Comparison of ENCODE assay signal across 9 cellular contexts in the genomic region with DNA sequence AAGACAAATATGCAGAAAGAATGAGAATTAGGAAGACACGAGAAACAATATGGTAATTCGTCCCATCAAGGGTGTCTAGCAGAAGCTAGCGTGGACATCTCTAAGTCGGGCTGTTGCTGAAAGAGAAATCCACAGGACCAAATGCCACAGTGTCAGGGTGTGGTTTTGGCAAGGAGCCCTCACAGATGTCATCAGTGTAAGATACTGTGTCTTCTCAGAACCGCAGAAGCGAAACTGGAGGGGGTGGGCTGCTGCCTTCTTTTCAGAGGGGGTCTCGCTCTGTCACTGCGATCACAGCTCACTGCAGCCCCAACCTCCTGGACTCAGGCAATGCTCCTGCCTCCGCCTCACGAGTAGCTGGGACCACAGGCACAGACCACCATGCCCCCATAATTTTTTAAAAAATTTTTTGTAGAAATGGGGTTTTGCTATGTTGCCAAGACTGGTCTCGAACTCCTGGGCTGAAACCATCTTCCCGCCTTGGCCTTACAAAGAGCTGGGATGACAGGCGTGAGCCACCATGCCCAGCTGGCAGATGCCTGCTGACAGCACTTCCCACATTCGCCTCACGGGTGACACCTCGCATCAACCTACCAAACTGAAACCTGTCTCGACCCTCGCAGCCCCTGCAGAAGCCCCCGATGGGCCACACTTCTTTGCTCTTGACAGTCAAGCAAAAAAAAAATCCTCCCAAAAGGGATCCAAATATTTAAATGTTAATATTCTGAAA. TPM values are rescaled to one million over a fixed set of nuclear protein-coding genes. Genes with fewer than 3 reads are reported as not detected.
A peak's percentile ranks its signal among the peaks of the same experiment; 100 is the strongest.
DNase-seq lines count a peak whose midpoint lies in the region; ATAC-seq and TF ChIP-seq lines count a peak whose summit lies in the region.
"Had no signal": no experiment of that assay in that cellular context is flagged by ENCODE, and none has a peak within 500 bp of the region (broad histone marks: within the 10 kb centered on the region; RNA-seq: fewer than 3 reads in every experiment).

No MANE protein-coding gene starts in this region.

- H3K4me3 ChIP-seq in OCI-LY1 (ENCODE audit: low read depth, low read length, poor library complexity, severe bottlenecking): peak overlapping the region; percentile 11
- H3K4me3 ChIP-seq in esophagus squamous epithelium: peak overlapping the region in 3 of 4 donors; percentile 28 to 59 (median 30)
- no peak overlapping the region for H3K4me3 ChIP-seq in neural progenitor cell

- H3K27me3 ChIP-seq in OCI-LY1 (ENCODE audit: insufficient read depth, low read length) (no peaks in the 10 kb centered on the region), esophagus squamous epithelium (no peaks in the 10 kb centered on the region), neural progenitor cell (no peaks in the 10 kb centered on the region)

- peak overlapping the region; percentile 58 for H3K27ac ChIP-seq in OCI-LY1 (ENCODE audit: low read depth, low read length, poor library complexity, severe bottlenecking)
- peak overlapping the region; percentile 46 to 80 (median 72) for H3K27ac ChIP-seq in esophagus squamous epithelium
- H3K27ac ChIP-seq in neural progenitor cell: no peak overlapping the region

- 75 to 79% methylated on average over 18 to 19 of the region's 19 CpGs for WGBS in esophagus squamous epithelium, 2 donors

- H3K9me3 ChIP-seq in OCI-LY1 (ENCODE audit: low read length) (no peaks in the 10 kb centered on the region), esophagus squamous epithelium (no peaks in the 10 kb centered on the region), neural progenitor cell (ENCODE audit: low read depth) (no peaks in the 10 kb centered on the region)

- intact Hi-C loops in esophagus squamous epithelium (cut with DNase I): loop anchor here (5.0 kb wide), 1 partner anchor 186 kb away; no protein-coding TSS in a partner anchor

- H3K4me3 Mint-ChIP-seq in neural progenitor cell: peak overlapping the region; percentile 46
- H3K4me3 Mint-ChIP-seq: T-cell had no signal

- H3K4me1 Mint-ChIP-seq in neural progenitor cell: peaks cover 14% of the 10 kb centered on the region

- H3K36me3 ChIP-seq in OCI-LY1 (ENCODE audit: insufficient read depth, low read length): peaks cover 60% of the 10 kb centered on the region
- H3K36me3 ChIP-seq in esophagus squamous epithelium: peaks cover 6 to 47% (median 15%) of the 10 kb centered on the region in 3 donors
- no peaks in the 10 kb centered on the region for H3K36me3 ChIP-seq in neural progenitor cell

- H3K36me3 Mint-ChIP-seq in neural progenitor cell: peaks cover 8% of the 10 kb centered on the region

- no peaks in the 10 kb centered on the region for H3K9me3 Mint-ChIP-seq in neural progenitor cell
- H3K9me3 Mint-ChIP-seq: T-cell had no signal

- no peak for TF ChIP-seq POLR2A in esophagus squamous epithelium (IDR thresholded peaks at IDR 0.05)

- TF ChIP-seq CTCF in OCI-LY1 (IDR thresholded peaks at IDR 0.05; ENCODE audit: low read length) (peak; percentile 11; the same call in 1 of the 2 replicates), esophagus squamous epithelium (IDR thresholded peaks at IDR 0.05) (no peak), neural progenitor cell (IDR thresholded peaks at IDR 0.05) (no peak)

- H3K27ac Mint-ChIP-seq in neural progenitor cell: peak overlapping the region; percentile 31
- H3K27ac Mint-ChIP-seq: T-cell had no signal

- H3F3A ChIP-seq in OCI-LY1 (ENCODE audit: insufficient read depth, low read length): no peaks in the 10 kb centered on the region
- H3F3A ChIP-seq in neural progenitor cell (ENCODE audit: low read depth): no peaks in the 10 kb centered on the region

- peak overlapping the region; percentile 19; the same call in 1 of the 2 replicates for H3K9ac ChIP-seq in OCI-LY1 (ENCODE audit: low read length)
- no peak overlapping the region for H3K9ac ChIP-seq in neural progenitor cell

- DNase-seq in AG20443 (ENCODE audit: low spot score): peak; percentile 67
- no peak for DNase-seq in esophagus squamous epithelium (lab: John Stamatoyannopoulos, UW)
- no peak for DNase-seq in neural progenitor cell (ENCODE audit: low spot score)
- no peak for DNase-seq in NK-92 treated with Interleukin-12 subunit alpha and Interleukin-12 subunit beta, amount 100 ng/mL, for 24 hours (lab: John Stamatoyannopoulos, UW)
- DNase-seq in NCI-H2029 (lab: John Stamatoyannopoulos, UW): no peak

- H3K9me2 ChIP-seq in OCI-LY1 (ENCODE audit: low read depth, low read length): no peaks in the 10 kb centered on the region

- H3K4me2 ChIP-seq in OCI-LY1 (ENCODE audit: low read length) (peak overlapping the region; percentile 47), neural progenitor cell (no peak overlapping the region)

- H3K79me2 ChIP-seq in OCI-LY1 (ENCODE audit: insufficient read depth, low read length) (peaks cover 7% of the 10 kb centered on the region; the same call in 1 of the 2 replicates), neural progenitor cell (ENCODE audit: low read depth) (peaks cover 11% of the 10 kb centered on the region)

- H3K4me1 ChIP-seq in OCI-LY1 (ENCODE audit: insufficient read depth, low read length, severe bottlenecking) (peaks cover 19% of the 10 kb centered on the region), esophagus squamous epithelium (peaks cover 7 to 20% (median 10%) of the 10 kb centered on the region in 3 donors), neural progenitor cell (no peaks in the 10 kb centered on the region)

- no peaks in the 10 kb centered on the region for H3K27me3 Mint-ChIP-seq in neural progenitor cell (ENCODE audit: insufficient read depth, low read depth)
- H3K27me3 Mint-ChIP-seq: T-cell had no signal

- H4K20me1 ChIP-seq in OCI-LY1 (ENCODE audit: insufficient read depth, low read length) (no peaks in the 10 kb centered on the region), neural progenitor cell (ENCODE audit: low read depth) (peaks cover 22% of the 10 kb centered on the region)

- H2AFZ ChIP-seq in OCI-LY1 (ENCODE audit: low read length) (no peak overlapping the region), neural progenitor cell (replicated peaks) (no peak overlapping the region)

- ATAC-seq in HG03520 (IDR thresholded peaks at IDR 0.05; ENCODE audit: unreplicated experiment) (no peak), HG03457 (IDR thresholded peaks at IDR 0.05; ENCODE audit: unreplicated experiment) (no peak)

RNA-seq across cellular contexts. Expression of gene TRAP1, which starts 26.2 kb away (rescaled TPM):
- 100 to 1,000 TPM in 2 of 4 donors, 10 to 100 TPM in 2; 76.5 to 121 (median 97.6) TPM for total RNA-seq in esophagus squamous epithelium
- total RNA-seq in neural progenitor cell (ENCODE audit: low replicate concordance): 119 and 150 TPM in 2 replicates

RNA-seq across cellular contexts. Expression of gene DNASE1, which starts 36.7 kb away (rescaled TPM):
- 10 to 100 TPM in 2 of 4 donors, 1 to 10 TPM in 2; 5.7 to 13.4 (median 9.9) TPM for total RNA-seq in esophagus squamous epithelium
- 22.8 and 33.0 TPM in 2 replicates for total RNA-seq in neural progenitor cell (ENCODE audit: low replicate concordance)
